In genomic region chr1:173996995-173997394, GRCh38 we compare ENCODE assay signal across 33 cellular contexts. TPM values are rescaled to one million over a fixed set of nuclear protein-coding genes. Genes with fewer than 3 reads are reported as not detected.
A peak's percentile ranks its signal among the peaks of the same experiment; 100 is the strongest.
DNase-seq lines count a peak whose midpoint lies in the region; ATAC-seq and TF ChIP-seq lines count a peak whose summit lies in the region.
"Had no signal": no experiment of that assay in that cellular context is flagged by ENCODE, and none has a peak within 500 bp of the region (broad histone marks: within the 10 kb centered on the region; RNA-seq: fewer than 3 reads in every experiment).

No MANE protein-coding gene starts in this region.

- peaks cover 34% of the 10 kb centered on the region for H3K4me1 ChIP-seq in SJSA1 (replicated peaks)

- CTCF ChIA-PET in RWPE1 (lab: Yijun Ruan, JAX): no interaction called here

- peak overlapping the region; percentile 57 for H3K27ac ChIP-seq in SJSA1
- H3K27ac ChIP-seq in RWPE1: no peak overlapping the region
- H3K27ac ChIP-seq: transverse colon, VCaP had no signal

- POLR2A ChIA-PET in RWPE1 (lab: Yijun Ruan, JAX; ENCODE audit: low non-redundant PET): no interaction called here

- TF ChIP-seq CTCF in RWPE1 (conservative IDR thresholded peaks at IDR 0.05; ENCODE audit: low read depth): no peak

- in situ Hi-C loops in ACHN (cut with HindIII; ENCODE audit: low pct_ligation_motif_present, low pct_unique_long_range_greater_than_20kb, low sequenced_read_pairs) (no loop called here), Caki2 (cut with HindIII; ENCODE audit: low pct_unique_long_range_greater_than_20kb, low sequenced_read_pairs) (no loop called here)

- ATAC-seq in HG02840 (IDR thresholded peaks at IDR 0.05; ENCODE audit: low FRiP score, unreplicated experiment): no peak
- ATAC-seq: left ventricle myocardium superior, Panc1 had no signal

- peak; percentile 18 for DNase-seq in ACHN
- DNase-seq in Caki2 (ENCODE audit: low read depth): peak; percentile 56
- DNase-seq in SJSA1 (ENCODE audit: low read depth in 1 of 2, low spot score in 2 of 2): no peak
- DNase-seq in kidney glomerular epithelial cell (lab: John Stamatoyannopoulos, UW): peak; percentile 22
- DNase-seq in SKM-1 (lab: John Stamatoyannopoulos, UW; ENCODE audit: unreplicated experiment): no peak
- no peak for DNase-seq in RWPE1 (ENCODE audit: low spot score)
- DNase-seq in HT-29 (ENCODE audit: low spot score): no peak
- DNase-seq: activated CD4-positive, alpha-beta T cell treated with anti-CD3 and anti-CD28 coated beads for 4 hours; activated CD8-positive, alpha-beta memory T cell treated with anti-CD3 and anti-CD28 coated beads for 24 hours; activated effector memory CD4-positive, alpha-beta T cell treated with anti-CD3 and anti-CD28 coated beads, Interleukin-2, amount 50 U/mL, for 16 hours; activated naive CD8-positive, alpha-beta T cell treated with anti-CD3 and anti-CD28 coated beads, Interleukin-2, amount 10 ng/mL, durations not matched to agents 7 days and 5 days; activated T-cell treated with anti-CD3 and anti-CD28 coated beads for 4 hours; aorta; BE2C; COR-L47; DMS79 treated with DMSO at 0.1 percent for 48 hours; GF-D8; glutamatergic neuron; Karpas-422; left ventricle myocardium superior; midbrain; naive B cell; NCI-H146; NCI-H226; NCI-H526 treated with DMSO at 0.1 percent for 48 hours; nucleus accumbens; SHP77 treated with DMSO at 0.1 percent for 48 hours; stimulated activated CD4-positive, alpha-beta T cell treated with anti-CD3 and anti-CD28 coated beads, Interleukin-4, amount 100 ng/mL, for 24 hours; T-helper 9 cell; transverse colon had no signal

- no peak overlapping the region for H3K4me3 ChIP-seq in SJSA1
- H3K4me3 ChIP-seq: transverse colon had no signal

- H3K9me3 ChIP-seq in SJSA1 (replicated peaks): no peaks in the 10 kb centered on the region
- H3K9me3 ChIP-seq: BE2C, transverse colon had no signal

- H3K27me3 ChIP-seq in SJSA1 (replicated peaks): no peaks in the 10 kb centered on the region
- H3K27me3 ChIP-seq: BE2C, transverse colon had no signal

- peaks cover 21% of the 10 kb centered on the region for H3K36me3 ChIP-seq in SJSA1

RNA-seq across cellular contexts. Expression of gene RC3H1, which starts 25.2 kb away (rescaled TPM):
- 6.9 and 9.4 TPM in 2 replicates for total RNA-seq in Caki2 (2014; rRNA removed; shearing (Covaris generic); ENCODE audit: low replicate concordance)
- total RNA-seq in SJSA1 (2014; rRNA removed; shearing (Covaris generic)): 15.0 and 79.1 TPM in 2 replicates
- 9.3 and 9.6 TPM in 2 replicates for total RNA-seq in HT-29 (2014; rRNA removed; shearing (Covaris generic))

Comparison
In these comparisons a context has a peak if more than half of its experiments do, and no peak if none do; other contexts are left out.
1. DNase-seq: peak in ACHN (single experiment), Caki2 (single experiment) and kidney glomerular epithelial cell (single experiment); none in SJSA1 (0 of 2), SKM-1 (single experiment), RWPE1 (single experiment) and HT-29 (single experiment).